Comparison of ENCODE assay signal across 14 cellular contexts in genomic region chr20:58842276-58842675, GRCh38. TPM values are rescaled to one million over a fixed set of nuclear protein-coding genes. Genes with fewer than 3 reads are reported as not detected.
"Had no signal": no experiment of that assay in that cellular context is flagged by ENCODE, and none has a peak within 500 bp of the region (broad histone marks: within the 10 kb centered on the region; RNA-seq: fewer than 3 reads in every experiment).

No MANE protein-coding gene starts in this region.

- H3K27ac ChIP-seq: esophagus squamous epithelium, right atrium auricular region, skin epidermis had no signal

- DNase-seq: activated CD4-positive, alpha-beta memory T cell treated with anti-CD3 and anti-CD28 coated beads for 36 hours; activated CD4-positive, CD25-positive, alpha-beta regulatory T cell treated with anti-CD3 and anti-CD28 coated beads, Interleukin-2, amount 50 U/mL, for 72 hours; activated naive CD4-positive, alpha-beta T cell; esophagus squamous epithelium; foreskin fibroblast; kidney glomerular epithelial cell; posterior cingulate gyrus; SW 1271 had no signal

- H3K4me3 ChIP-seq: esophagus squamous epithelium, right atrium auricular region had no signal

- H3K36me3 Mint-ChIP-seq: activated CD4-positive, alpha-beta memory T cell treated with anti-CD3 and anti-CD28 coated beads for 36 hours had no signal

- H3K4me3 Mint-ChIP-seq: activated CD4-positive, alpha-beta memory T cell treated with anti-CD3 and anti-CD28 coated beads for 36 hours; activated T-helper 1 cell treated with anti-CD3 and anti-CD28 coated beads, Interleukin-12 subunit alpha, Interleukin-12 subunit beta, Interleukin-2, Interleukin-4 antibody, amounts not matched to agents 30 ng/mL and 10 ng/mL and 1 ng/mL, durations not matched to agents 14 hours and 24 hours and 36 hours; dendritic cell treated with granulocyte-macrophage colony-stimulating factor and Interleukin-4, amounts not matched to agents 40 ng/mL and 50 ng/mL, for 4 days; mesothelial cell of epicardium had no signal

- H3K9me3 Mint-ChIP-seq: activated CD4-positive, alpha-beta memory T cell treated with anti-CD3 and anti-CD28 coated beads for 36 hours; activated T-helper 1 cell treated with anti-CD3 and anti-CD28 coated beads, Interleukin-12 subunit alpha, Interleukin-12 subunit beta, Interleukin-2, Interleukin-4 antibody, amounts not matched to agents 30 ng/mL and 10 ng/mL and 1 ng/mL, durations not matched to agents 14 hours and 24 hours and 36 hours; mesothelial cell of epicardium had no signal

- H3K36me3 ChIP-seq: esophagus squamous epithelium, right atrium auricular region had no signal

- H3K27ac Mint-ChIP-seq: activated CD4-positive, alpha-beta memory T cell treated with anti-CD3 and anti-CD28 coated beads for 36 hours; activated T-helper 1 cell treated with anti-CD3 and anti-CD28 coated beads, Interleukin-12 subunit alpha, Interleukin-12 subunit beta, Interleukin-2, Interleukin-4 antibody, amounts not matched to agents 30 ng/mL and 10 ng/mL and 1 ng/mL, durations not matched to agents 14 hours and 24 hours and 36 hours; dendritic cell treated with granulocyte-macrophage colony-stimulating factor and Interleukin-4, amounts not matched to agents 40 ng/mL and 50 ng/mL, for 4 days; mesothelial cell of epicardium had no signal

- H3K9me3 ChIP-seq: esophagus squamous epithelium, right atrium auricular region had no signal

RNA-seq across cellular contexts. Expression of gene GNAS-AS1, which starts 8.4 kb away (rescaled TPM):
- total RNA-seq: myocyte, right atrium auricular region had no signal
